Comparison of ENCODE assay signal across 8 cellular contexts in genomic region chr1:54052470-54052933, GRCh38. TPM values are rescaled to one million over a fixed set of nuclear protein-coding genes. Genes with fewer than 3 reads are reported as not detected.
DNase-seq lines count a peak whose midpoint lies in the region; ATAC-seq and TF ChIP-seq lines count a peak whose summit lies in the region.

No MANE protein-coding gene starts in this region.

- H3K27me3 ChIP-seq in kidney epithelial cell (ENCODE audit: control insufficient read depth, insufficient read depth, low read length), result no peaks in the 10 kb centered on the region

- H3K36me3 ChIP-seq in kidney epithelial cell (ENCODE audit: control insufficient read depth, insufficient read depth, low read length), result no peaks in the 10 kb centered on the region

- DNase-seq in COLO668 (lab: John Stamatoyannopoulos, UW; ENCODE audit: unreplicated experiment) (peak; percentile 59), cardiac fibroblast (ENCODE audit: low read depth in 2 of 2) (peak in 1 of 2 donors; percentile 15), kidney epithelial cell (ENCODE audit: low read depth) (peak; percentile 18)
- DNase-seq in stimulated activated CD4-positive, alpha-beta T cell treated with anti-CD3 and anti-CD28 coated beads, Interleukin-4, amount 100 ng/mL, for 1 hour, result peak; percentile 13

- ATAC-seq in GM19025 (IDR thresholded peaks at IDR 0.05; ENCODE audit: low read depth, unreplicated experiment) (peak; percentile 5), HG03520 (IDR thresholded peaks at IDR 0.05; ENCODE audit: unreplicated experiment) (peak; percentile 5), SK-N-SH treated with all-trans-retinoic acid at 6 μM for 48 hours (peak; percentile 52), GM19463 (IDR thresholded peaks at IDR 0.05; ENCODE audit: unreplicated experiment) (no peak)

- TF ChIP-seq CTCF in cardiac fibroblast (IDR thresholded peaks at IDR 0.05; ENCODE audit: low read depth, low read length), result no peak
- TF ChIP-seq CTCF in kidney epithelial cell (IDR thresholded peaks at IDR 0.05; ENCODE audit: insufficient read depth, low read length, poor library complexity, severe bottlenecking), result no peak

- H3K4me3 ChIP-seq in cardiac fibroblast (replicated peaks in 1 of 2; ENCODE audit: low read depth in 2 of 2, low read length in 2 of 2) (peak overlapping the region; percentile 88 to 98), kidney epithelial cell (ENCODE audit: low read depth, low read length) (peak overlapping the region; percentile 63)

TF ChIP-seq in SK-N-SH treated with all-trans-retinoic acid at 6 μM for 48 hours, 23 proteins besides CTCF, POLR2A, EP300 and RAD21:
- TF ChIP-seq RARB (CRISPR knock-in tag; IDR thresholded peaks at IDR 0.05) (no peak), BACH2 (CRISPR knock-in tag; IDR thresholded peaks at IDR 0.05; ENCODE audit: borderline replicate concordance) (no peak)

RNA-seq across cellular contexts. Expression of gene TMEM59, which starts 0.5 kb away (rescaled TPM):
- 126 and 138 TPM in 2 replicates for total RNA-seq in kidney epithelial cell

RNA-seq across cellular contexts. Expression of gene TCEANC2, which starts 0.9 kb away (rescaled TPM):
- total RNA-seq in kidney epithelial cell, result 2.5 and 3.6 TPM in 2 replicates

RNA-seq across cellular contexts. Expression of gene LDLRAD1, which starts 34.5 kb away (rescaled TPM):
- total RNA-seq in kidney epithelial cell, result not detected in 2 replicates
